ENCODE assay signal across 21 cellular contexts in genomic region chr12:55970775-55971174, GRCh38. TPM values are rescaled to one million over a fixed set of nuclear protein-coding genes. Genes with fewer than 3 reads are reported as not detected.
DNase-seq lines count a peak whose midpoint lies in the region; ATAC-seq, FAIRE-seq and TF ChIP-seq lines count a peak whose summit lies in the region.
"Had no signal": no experiment of that assay in that cellular context is flagged by ENCODE, and none has a peak within 500 bp of the region (broad histone marks: within the 10 kb centered on the region; RNA-seq: fewer than 3 reads in every experiment).

No MANE protein-coding gene starts in this region.

- no peak overlapping the region; the same call in 1 of the 2 replicates for H4K91ac ChIP-seq in IMR-90 (ENCODE audit: insufficient read depth, low read depth, low read length)

- DNase-seq in AG10803 (ENCODE audit: low read depth): peak; percentile 25
- peak; percentile 85 for DNase-seq in IMR-90
- no peak for DNase-seq in GM12878 (ENCODE audit: low read depth, low spot score)
- DNase-seq in iris pigment epithelial cell (ENCODE audit: low read depth): peak; percentile 36
- no peak for DNase-seq in BE2C
- no peak for DNase-seq in kidney glomerular epithelial cell (lab: John Stamatoyannopoulos, UW)
- DNase-seq in NCI-H1694 treated with DMSO at 0.1 percent for 48 hours (lab: John Stamatoyannopoulos, UW): no peak
- no peak for DNase-seq in NCI-H510A treated with DMSO at 0.1 percent for 48 hours (lab: John Stamatoyannopoulos, UW)
- DNase-seq: activated CD4-positive, alpha-beta T cell treated with anti-CD3 and anti-CD28 coated beads for 36 hours; activated naive CD4-positive, alpha-beta T cell treated with Interleukin-2 at 50 U/mL for 16 hours; activated T-cell treated with anti-CD3 and anti-CD28 coated beads for 4 hours; aorta; COR-L47; Kasumi-1; naive thymus-derived CD4-positive, alpha-beta T cell; NCI-H2171 treated with DMSO at 0.1 percent for 48 hours; NCI-H774; posterior cingulate gyrus; stimulated activated CD4-positive, alpha-beta T cell treated with anti-CD3 and anti-CD28 coated beads, Interleukin-2, amount 100 ng/mL, for 48 hours; uterus had no signal

- 0 out of 2 replicates have a peak overlapping the region, but pooled peaks have one; percentile 29 for H2BK20ac ChIP-seq in IMR-90 (ENCODE audit: low read depth, low read length)

- POLR2A ChIA-PET in IMR-90 (lab: Charles Lee; ENCODE audit: unreplicated experiment): no interaction called here
- POLR2A ChIA-PET in GM12878 (lab: Charles Lee): interaction anchor here (0.6 to 2.5 kb wide), 4 partner anchors 12 to 233 kb away, joined by 3 to 27 read pairs (median 9); no protein-coding TSS in a partner anchor

- TF ChIP-seq EP300 in GM12878 (IDR thresholded peaks at IDR 0.05; ENCODE audit: borderline replicate concordance in 1 of 2, control insufficient read depth in 1 of 2, low read depth in 2 of 2, low read length in 2 of 2): 0 out of 4 replicates have a peak, but pooled peaks of 1 of the 2 experiments have one; percentile 20

- TF ChIP-seq RAD21 in IMR-90 (IDR thresholded peaks at IDR 0.05; ENCODE audit: low read length) (no peak), GM12878 (IDR thresholded peaks at IDR 0.05; ENCODE audit: insufficient read depth, low read depth, low read length) (no peak)

- H3K4me1 ChIP-seq in IMR-90 (ENCODE audit: control insufficient read depth, insufficient read depth, low read length) (peaks cover 13% of the 10 kb centered on the region), GM12878 (ENCODE audit: control insufficient read depth, insufficient read depth, low read length) (peaks cover 14% of the 10 kb centered on the region), BE2C (0 out of 2 replicates have a peak, but pooled peaks cover 3% of the 10 kb centered on the region)

- peak overlapping the region; percentile 61 to 77; a peak in 2 of 4 replicates for H4K8ac ChIP-seq in IMR-90 (ENCODE audit: low read depth in 2 of 2, low read length in 2 of 2)

- H3K79me1 ChIP-seq in IMR-90 (ENCODE audit: low read depth in 1 of 2, low read length in 2 of 2): peaks cover 10 to 66% of the 10 kb centered on the region in 2 experiments; a peak in 3 of 4 replicates

- peak overlapping the region; percentile 96; the same call in 1 of the 2 replicates for H2AK5ac ChIP-seq in IMR-90 (ENCODE audit: low read depth, low read length)

- SMC1A ChIA-PET in GM12878 (lab: Charles Lee; ENCODE audit: uncharacterized antibody, unreplicated experiment): interaction anchor here (1.0 kb wide), 1 partner anchor 41 kb away, joined by 3 read pairs; no protein-coding TSS in a partner anchor

- peaks cover 5% of the 10 kb centered on the region for H3K36me3 ChIP-seq in IMR-90 (ENCODE audit: control insufficient read depth, insufficient read depth, low read length)
- peaks cover 0 to 7% of the 10 kb centered on the region in 2 experiments; a peak in 3 of 4 replicates for H3K36me3 ChIP-seq in GM12878 (ENCODE audit: control insufficient read depth in 2 of 2, insufficient read depth in 2 of 2, low read length in 1 of 2)
- no peaks in the 10 kb centered on the region for H3K36me3 ChIP-seq in BE2C
- H3K36me3 ChIP-seq: uterus had no signal

- no peaks in the 10 kb centered on the region for H3K9me3 ChIP-seq in IMR-90 (ENCODE audit: control insufficient read depth, insufficient read depth, low read length)
- no peaks in the 10 kb centered on the region for H3K9me3 ChIP-seq in GM12878 (replicated peaks; ENCODE audit: control insufficient read depth, insufficient read depth, low read length)
- no peaks in the 10 kb centered on the region for H3K9me3 ChIP-seq in BE2C
- H3K9me3 ChIP-seq: uterus had no signal

- RAD21 ChIA-PET in GM12878 (lab: Charles Lee; ENCODE audit: unreplicated experiment): no interaction called here

- intact Hi-C loops in IMR-90 (cut with micrococcal nuclease) (no loop called here), GM12878 (cut with micrococcal nuclease; ENCODE audit: unreplicated experiment) (loop anchor here (5.0 kb wide), 1 partner anchor 477 kb away; the partner anchor contains the start of gene TIMELESS)

- no peak for FAIRE-seq in GM12878 (lab: Jason Lieb, UNC)
- FAIRE-seq: colon had no signal

- BruUV-seq in IMR-90 (replicated peaks; lab: Mats Ljungman, UMichigan): no TSS peak
- BruUV-seq in GM12878 (replicated peaks; lab: Mats Ljungman, UMichigan): no TSS peak

- H3K9ac ChIP-seq in IMR-90 (ENCODE audit: low read depth, low read length): no peak overlapping the region; the same call in 1 of the 2 replicates
- H3K9ac ChIP-seq in GM12878 (ENCODE audit: control insufficient read depth, insufficient read depth, low read length): no peak overlapping the region

- H4K5ac ChIP-seq in IMR-90 (ENCODE audit: low read depth, low read length): no peak overlapping the region

- peak overlapping the region; percentile 93 for H2BK5ac ChIP-seq in IMR-90 (ENCODE audit: low read depth, low read length, poor library complexity, severe bottlenecking)

- H3K79me2 ChIP-seq in GM12878 (ENCODE audit: control insufficient read depth, insufficient read depth, low read length): peaks cover 49% of the 10 kb centered on the region

- H3K4ac ChIP-seq in IMR-90 (ENCODE audit: low read depth, low read length): peak overlapping the region; percentile 91

- H3K27ac ChIP-seq in IMR-90 (ENCODE audit: insufficient read depth, low read length) (peak overlapping the region; percentile 68), GM12878 (ENCODE audit: control insufficient read depth, insufficient read depth) (no peak overlapping the region)

- H3K23ac ChIP-seq in IMR-90 (ENCODE audit: low read depth, low read length): no peak overlapping the region

- TF ChIP-seq CTCF in AG10803 (conservative IDR thresholded peaks at IDR 0.05; ENCODE audit: low read length) (no peak), IMR-90 (conservative IDR thresholded peaks at IDR 0.05; ENCODE audit: low read depth, low read length) (no peak), GM12878 (IDR thresholded peaks at IDR 0.05 in 2 of 3, conservative IDR thresholded peaks at IDR 0.05 in 1 of 3; ENCODE audit: control insufficient read depth in 2 of 3, extremely low read depth in 1 of 3, insufficient read depth in 1 of 3, low read depth in 3 of 3, low read length in 3 of 3) (no peak), BE2C (IDR thresholded peaks at IDR 0.05; ENCODE audit: low read depth, low read length) (no peak)

- peak overlapping the region; percentile 85 for H2AK9ac ChIP-seq in IMR-90 (replicated peaks; ENCODE audit: low read depth, low read length, poor library complexity)

- H3K56ac ChIP-seq in IMR-90 (ENCODE audit: extremely low read depth, insufficient read depth, low read length): no peak overlapping the region

- H3K4me2 ChIP-seq in IMR-90 (ENCODE audit: low read depth, low read length) (no peak overlapping the region), GM12878 (ENCODE audit: control insufficient read depth, insufficient read depth) (no peak overlapping the region; the same call in 1 of the 2 replicates)

- peak overlapping the region; percentile 64; the same call in 1 of the 2 replicates for H2BK120ac ChIP-seq in IMR-90 (ENCODE audit: low read depth, low read length)

- peak; percentile 52; the same call in 1 of the 2 replicates for TF ChIP-seq POLR2A in IMR-90 (IDR thresholded peaks at IDR 0.05; ENCODE audit: low read depth, low read length)
- TF ChIP-seq POLR2A in GM12878 (IDR thresholded peaks at IDR 0.05; ENCODE audit: low read depth, low read length): no peak

- H3K4me3 ChIP-seq in AG10803 (ENCODE audit: low read length): no peak overlapping the region
- H3K4me3 ChIP-seq in IMR-90 (ENCODE audit: insufficient read depth, low read depth, low read length): no peak overlapping the region
- peak overlapping the region; percentile 5; the same call in 1 of the 2 replicates for H3K4me3 ChIP-seq in GM12878
- no peak overlapping the region for H3K4me3 ChIP-seq in BE2C (ENCODE audit: low read depth, low read length)
- H3K4me3 ChIP-seq: uterus had no signal

- whole genome bisulfite sequencing in IMR-90 (ENCODE audit: extremely low coverage in 2 of 2, insufficient read length in 1 of 2), 2 experiments: no CpG with 5 or more reads among the region's 7 CpGs
- WGBS in GM12878 (ENCODE audit: insufficient coverage, insufficient replicate concordance, low lambda C conversion rate, missing lambda C conversion rate): 31% methylated on average over 7 of the region's 7 CpGs

- no peak overlapping the region for H2AFZ ChIP-seq in IMR-90 (replicated peaks; ENCODE audit: low read length, poor library complexity)
- H2AFZ ChIP-seq in GM12878 (ENCODE audit: control insufficient read depth, low read depth, low read length): no peak overlapping the region

- CTCF ChIA-PET in IMR-90 (lab: Yijun Ruan, JAX) (no interaction called here), GM12878 (lab: Yijun Ruan, JAX) (interaction anchor here (0.8 to 1.9 kb wide), 5 partner anchors 22 to 232 kb away, joined by 3 to 7 read pairs (median 3); no protein-coding TSS in a partner anchor)

- H4K20me1 ChIP-seq in IMR-90 (ENCODE audit: insufficient read depth, low read length) (peaks cover 5% of the 10 kb centered on the region; the same call in 1 of the 2 replicates), GM12878 (ENCODE audit: control insufficient read depth, insufficient read depth) (no peaks in the 10 kb centered on the region)

- no peak overlapping the region for H2BK15ac ChIP-seq in IMR-90 (ENCODE audit: low read depth, low read length)

- no peak overlapping the region for H3K14ac ChIP-seq in IMR-90 (replicated peaks; ENCODE audit: low read depth, low read length)

- dilution Hi-C loops in IMR-90 (cut with HindIII; ENCODE audit: low sequenced_read_pairs, unreplicated experiment): no loop called here

- in situ Hi-C loops in IMR-90 (cut with MboI; ENCODE audit: low sequenced_read_pairs) (no loop called here), GM12878 (cut with MboI) (no loop called here)

- ATAC-seq in IMR-90 (ENCODE audit: low read depth) (no peak), GM12878 (no peak)
- ATAC-seq: activated CD4-positive, alpha-beta T cell treated with anti-CD3 and anti-CD28 coated beads for 36 hours; naive thymus-derived CD4-positive, alpha-beta T cell had no signal

- peaks cover 10% of the 10 kb centered on the region; the same call in 1 of the 2 replicates for H3K9me1 ChIP-seq in IMR-90 (ENCODE audit: insufficient read depth, low read length)

- H3K27me3 ChIP-seq in IMR-90 (ENCODE audit: control insufficient read depth, insufficient read depth, low read length) (no peaks in the 10 kb centered on the region), GM12878 (replicated peaks in 1 of 2; ENCODE audit: control insufficient read depth in 2 of 2, insufficient read depth in 2 of 2, low read length in 1 of 2) (no peaks in the 10 kb centered on the region), BE2C (no peaks in the 10 kb centered on the region)
- H3K27me3 ChIP-seq: uterus had no signal

- H3K18ac ChIP-seq in IMR-90 (ENCODE audit: low read depth, low read length): peak overlapping the region; percentile 7; the same call in 1 of the 2 replicates

RNA-seq across cellular contexts. Expression of gene RAB5B, which starts 3.1 kb away (rescaled TPM):
- total RNA-seq in IMR-90 (2012; rRNA removed): 54.4 and 56.5 TPM in 2 replicates
- 85.6 and 99.2 TPM in 2 replicates for polyA plus RNA-seq in IMR-90 (2012; rRNA removed)
- polyA plus RNA-seq in IMR-90 (2012; cell fraction: cytosol; rRNA removed): 44.8 and 45.5 TPM in 2 replicates
- 42.5 and 123 TPM in 2 replicates for polyA plus RNA-seq in IMR-90 (2012; cell fraction: nucleus; rRNA removed; ENCODE audit: low replicate concordance)
- total RNA-seq in GM12878 (2013; cell fraction: nucleolus; rRNA removed): 75.8 and 84.4 TPM in 2 replicates
- total RNA-seq in GM12878 (2014; rRNA removed): 28.7 and 32.8 TPM in 2 replicates
- total RNA-seq in GM12878 (2014; rRNA removed; fragmentation: Illumina TruSeq; extraction: Trizol): 29.1 and 31.8 TPM in 2 replicates
- total RNA-seq in GM12878 (2021): 50.9 and 54.2 TPM in 2 replicates
- 33.1 TPM for polyA plus RNA-seq in GM12878 (2011; ENCODE audit: low read depth)
- 149 and 150 TPM in 2 replicates for polyA plus RNA-seq in GM12878 (2011; rRNA removed)
- 105 and 112 TPM in 2 replicates for polyA plus RNA-seq in GM12878 (2011; cell fraction: cytosol; rRNA removed)
- polyA plus RNA-seq in GM12878 (2011; cell fraction: nucleus; rRNA removed): 57.0 and 68.7 TPM in 2 replicates
- 49.6 and 57.5 TPM in 2 replicates for polyA plus RNA-seq in GM12878 (2012)
- polyA plus RNA-seq in GM12878 (2014; fragmentation: Illumina TruSeq; extraction: Trizol): 66.7 and 78.2 TPM in 2 replicates
- 10 to 100 TPM in 1 of 2 experiments, 1 to 10 TPM in 1; 7.5 to 11.3 TPM for polyA plus RNA-seq in GM12878 (2014; fragmentation: Nextera tagmentation; extraction: Ambion mirVana)
- 46.0 and 53.6 TPM in 2 replicates for polyA plus RNA-seq in GM12878 (2014; rRNA removed)
- polyA plus RNA-seq in GM12878 (2016; fragmentation: Nextera tagmentation; extraction: Ambion mirVana): 10 to 100 TPM; 37.2 to 38.4 TPM
- 106 and 129 TPM in 2 replicates for polyA minus RNA-seq in GM12878 (2011; rRNA and poly(A)+ RNA removed)
- polyA minus RNA-seq in GM12878 (2011; cell fraction: cytosol; rRNA and poly(A)+ RNA removed): 25.5 and 38.4 TPM in 2 replicates
- 20.3 and 27.7 TPM in 2 replicates for polyA minus RNA-seq in GM12878 (2011; cell fraction: nucleus; rRNA and poly(A)+ RNA removed)
- 57.4 TPM for polyA plus RNA-seq in BE2C (2012; ENCODE audit: insufficient read depth, insufficient read length, low read depth)

RNA-seq across cellular contexts. Expression of gene CDK2, which starts 4.1 kb away (rescaled TPM):
- total RNA-seq in IMR-90 (2012; rRNA removed): 40.0 and 42.5 TPM in 2 replicates
- 61.7 and 101 TPM in 2 replicates for polyA plus RNA-seq in IMR-90 (2012; rRNA removed)
- polyA plus RNA-seq in IMR-90 (2012; cell fraction: cytosol; rRNA removed): 17.6 and 38.8 TPM in 2 replicates
- 78.5 and 151 TPM in 2 replicates for polyA plus RNA-seq in IMR-90 (2012; cell fraction: nucleus; rRNA removed; ENCODE audit: low replicate concordance)
- total RNA-seq in GM12878 (2013; cell fraction: nucleolus; rRNA removed): 60.8 and 61.4 TPM in 2 replicates
- 90.6 and 92.5 TPM in 2 replicates for total RNA-seq in GM12878 (2014; rRNA removed)
- 73.1 and 84.5 TPM in 2 replicates for total RNA-seq in GM12878 (2014; rRNA removed; fragmentation: Illumina TruSeq; extraction: Trizol)
- total RNA-seq in GM12878 (2021): 85.8 and 85.9 TPM in 2 replicates
- 46.5 TPM for polyA plus RNA-seq in GM12878 (2011; ENCODE audit: low read depth)
- 93.1 and 138 TPM in 2 replicates for polyA plus RNA-seq in GM12878 (2011; rRNA removed)
- 105 and 145 TPM in 2 replicates for polyA plus RNA-seq in GM12878 (2011; cell fraction: cytosol; rRNA removed)
- polyA plus RNA-seq in GM12878 (2011; cell fraction: nucleus; rRNA removed): 87.9 and 122 TPM in 2 replicates
- polyA plus RNA-seq in GM12878 (2012): 57.9 and 69.0 TPM in 2 replicates
- 92.8 and 108 TPM in 2 replicates for polyA plus RNA-seq in GM12878 (2014; fragmentation: Illumina TruSeq; extraction: Trizol)
- polyA plus RNA-seq in GM12878 (2014; fragmentation: Nextera tagmentation; extraction: Ambion mirVana): 10 to 100 TPM; 13.1 to 16.1 TPM
- polyA plus RNA-seq in GM12878 (2014; rRNA removed): 68.3 and 79.9 TPM in 2 replicates
- polyA plus RNA-seq in GM12878 (2016; fragmentation: Nextera tagmentation; extraction: Ambion mirVana): 10 to 100 TPM; 66.1 to 70.8 TPM
- 69.7 and 82.9 TPM in 2 replicates for polyA minus RNA-seq in GM12878 (2011; rRNA and poly(A)+ RNA removed)
- 28.1 and 49.7 TPM in 2 replicates for polyA minus RNA-seq in GM12878 (2011; cell fraction: cytosol; rRNA and poly(A)+ RNA removed)
- 29.0 and 34.3 TPM in 2 replicates for polyA minus RNA-seq in GM12878 (2011; cell fraction: nucleus; rRNA and poly(A)+ RNA removed)
- 16.5 TPM for polyA plus RNA-seq in BE2C (2012; ENCODE audit: insufficient read depth, insufficient read length, low read depth)

RNA-seq across cellular contexts. Expression of gene PMEL, which starts 4.9 kb away (rescaled TPM):
- total RNA-seq in IMR-90 (2012; rRNA removed): 1.4 and 1.7 TPM in 2 replicates
- 5.8 and 5.9 TPM in 2 replicates for polyA plus RNA-seq in IMR-90 (2012; rRNA removed)
- 6.3 and 7.0 TPM in 2 replicates for polyA plus RNA-seq in IMR-90 (2012; cell fraction: cytosol; rRNA removed)
- 7.9 and 8.3 TPM in 2 replicates for polyA plus RNA-seq in IMR-90 (2012; cell fraction: nucleus; rRNA removed; ENCODE audit: low replicate concordance)
- total RNA-seq in GM12878 (2013; cell fraction: nucleolus; rRNA removed): 2.0 and 4.9 TPM in 2 replicates
- 0.51 and 0.71 TPM in 2 replicates for total RNA-seq in GM12878 (2014; rRNA removed)
- total RNA-seq in GM12878 (2014; rRNA removed; fragmentation: Illumina TruSeq; extraction: Trizol): 0.36 and 0.46 TPM in 2 replicates
- total RNA-seq in GM12878 (2021): 0.96 and 1.3 TPM in 2 replicates
- polyA plus RNA-seq in GM12878 (2011; ENCODE audit: low read depth): 1.0 TPM
- 1.6 TPM in 2 replicates for polyA plus RNA-seq in GM12878 (2011; rRNA removed)
- polyA plus RNA-seq in GM12878 (2011; cell fraction: cytosol; rRNA removed): 1.9 TPM in 2 replicates
- polyA plus RNA-seq in GM12878 (2011; cell fraction: nucleus; rRNA removed): 5.0 and 9.1 TPM in 2 replicates
- polyA plus RNA-seq in GM12878 (2012): 1.4 and 1.6 TPM in 2 replicates
- 0.81 TPM in 1 of 2 replicates, not detected in the other for polyA plus RNA-seq in GM12878 (2014; fragmentation: Illumina TruSeq; extraction: Trizol)
- polyA plus RNA-seq in GM12878 (2014; fragmentation: Nextera tagmentation; extraction: Ambion mirVana): under 1 TPM; 0.32 to 0.33 TPM
- polyA plus RNA-seq in GM12878 (2014; rRNA removed): 0.59 and 0.90 TPM in 2 replicates
- polyA plus RNA-seq in GM12878 (2016; fragmentation: Nextera tagmentation; extraction: Ambion mirVana): 1 to 10 TPM in 1 of 2 experiments, under 1 TPM in 1; 0.53 to 1.5 TPM
- polyA minus RNA-seq in GM12878 (2011; rRNA and poly(A)+ RNA removed): 1.1 and 3.5 TPM in 2 replicates
- 0.42 TPM in 1 of 2 replicates, not detected in the other for polyA minus RNA-seq in GM12878 (2011; cell fraction: cytosol; rRNA and poly(A)+ RNA removed)
- polyA minus RNA-seq in GM12878 (2011; cell fraction: nucleus; rRNA and poly(A)+ RNA removed): 0.48 and 1.1 TPM in 2 replicates
- polyA plus RNA-seq in BE2C (2012; ENCODE audit: insufficient read depth, insufficient read length, low read depth): 4.7 TPM
- total RNA-seq: naive thymus-derived CD4-positive, alpha-beta T cell had no signal

RNA-seq across cellular contexts. Expression of gene SUOX, which starts 26.3 kb away (rescaled TPM):
- total RNA-seq in IMR-90 (2012; rRNA removed) (13.1 and 19.4 TPM in 2 replicates), GM12878 (2014; rRNA removed) (12.9 and 13.8 TPM in 2 replicates), GM12878 (2014; rRNA removed; fragmentation: Illumina TruSeq; extraction: Trizol) (10.0 and 11.7 TPM in 2 replicates), GM12878 (2021) (11.8 and 13.6 TPM in 2 replicates)
- polyA plus RNA-seq in IMR-90 (2012; rRNA removed) (17.8 and 19.2 TPM in 2 replicates), GM12878 (2011; rRNA removed) (12.9 and 18.8 TPM in 2 replicates), GM12878 (2014; fragmentation: Illumina TruSeq; extraction: Trizol) (11.5 and 16.5 TPM in 2 replicates), GM12878 (2014; fragmentation: Nextera tagmentation; extraction: Ambion mirVana) (1 to 10 TPM; 5.1 to 5.2 TPM), GM12878 (2014; rRNA removed) (12.4 and 16.1 TPM in 2 replicates), GM12878 (2016; fragmentation: Nextera tagmentation; extraction: Ambion mirVana) (10 to 100 TPM; 13.2 to 18.1 TPM)
- polyA plus RNA-seq in IMR-90 (2012; cell fraction: cytosol; rRNA removed): 13.5 and 15.2 TPM in 2 replicates
- polyA plus RNA-seq in IMR-90 (2012; cell fraction: nucleus; rRNA removed; ENCODE audit: low replicate concordance): 20.2 and 25.1 TPM in 2 replicates
- total RNA-seq in GM12878 (2013; cell fraction: nucleolus; rRNA removed): 26.0 and 28.4 TPM in 2 replicates
- polyA plus RNA-seq in GM12878 (2011; ENCODE audit: low read depth): 9.2 TPM
- polyA plus RNA-seq in GM12878 (2011; cell fraction: cytosol; rRNA removed): 21.6 and 28.2 TPM in 2 replicates
- 32.6 and 35.8 TPM in 2 replicates for polyA plus RNA-seq in GM12878 (2011; cell fraction: nucleus; rRNA removed)
- 9.4 and 12.2 TPM in 2 replicates for polyA plus RNA-seq in GM12878 (2012)
- 25.5 and 28.8 TPM in 2 replicates for polyA minus RNA-seq in GM12878 (2011; rRNA and poly(A)+ RNA removed)
- 9.5 and 9.9 TPM in 2 replicates for polyA minus RNA-seq in GM12878 (2011; cell fraction: cytosol; rRNA and poly(A)+ RNA removed)
- 12.6 and 27.8 TPM in 2 replicates for polyA minus RNA-seq in GM12878 (2011; cell fraction: nucleus; rRNA and poly(A)+ RNA removed)
- 15.3 TPM for polyA plus RNA-seq in BE2C (2012; ENCODE audit: insufficient read depth, insufficient read length, low read depth)

RNA-seq across cellular contexts. Expression of gene DGKA, which starts 39.8 kb away (rescaled TPM):
- total RNA-seq in IMR-90 (2012; rRNA removed) (61.4 and 71.9 TPM in 2 replicates), GM12878 (2014; rRNA removed) (36.3 and 37.9 TPM in 2 replicates), GM12878 (2014; rRNA removed; fragmentation: Illumina TruSeq; extraction: Trizol) (30.2 and 30.4 TPM in 2 replicates), GM12878 (2021) (49.5 and 59.7 TPM in 2 replicates)
- polyA plus RNA-seq in IMR-90 (2012; rRNA removed) (75.1 and 75.8 TPM in 2 replicates), GM12878 (2011; rRNA removed) (23.0 and 27.5 TPM in 2 replicates), GM12878 (2014; fragmentation: Illumina TruSeq; extraction: Trizol) (38.0 and 141 TPM in 2 replicates), GM12878 (2014; fragmentation: Nextera tagmentation; extraction: Ambion mirVana) (10 to 100 TPM; 14.0 to 20.3 TPM), GM12878 (2014; rRNA removed) (38.4 and 41.6 TPM in 2 replicates), GM12878 (2016; fragmentation: Nextera tagmentation; extraction: Ambion mirVana) (10 to 100 TPM; 55.6 to 65.5 TPM)
- polyA plus RNA-seq in IMR-90 (2012; cell fraction: cytosol; rRNA removed): 42.1 and 49.7 TPM in 2 replicates
- polyA plus RNA-seq in IMR-90 (2012; cell fraction: nucleus; rRNA removed; ENCODE audit: low replicate concordance): 198 and 228 TPM in 2 replicates
- 175 and 195 TPM in 2 replicates for total RNA-seq in GM12878 (2013; cell fraction: nucleolus; rRNA removed)
- 44.3 TPM for polyA plus RNA-seq in GM12878 (2011; ENCODE audit: low read depth)
- polyA plus RNA-seq in GM12878 (2011; cell fraction: cytosol; rRNA removed): 27.4 and 28.5 TPM in 2 replicates
- polyA plus RNA-seq in GM12878 (2011; cell fraction: nucleus; rRNA removed): 163 and 189 TPM in 2 replicates
- polyA plus RNA-seq in GM12878 (2012): 38.2 and 50.3 TPM in 2 replicates
- polyA minus RNA-seq in GM12878 (2011; rRNA and poly(A)+ RNA removed): 36.2 and 36.4 TPM in 2 replicates
- 13.5 and 26.9 TPM in 2 replicates for polyA minus RNA-seq in GM12878 (2011; cell fraction: cytosol; rRNA and poly(A)+ RNA removed)
- 72.3 and 74.8 TPM in 2 replicates for polyA minus RNA-seq in GM12878 (2011; cell fraction: nucleus; rRNA and poly(A)+ RNA removed)
- polyA plus RNA-seq in BE2C (2012; ENCODE audit: insufficient read depth, insufficient read length, low read depth): 8.9 TPM

Comparison
In these comparisons a context has a peak if more than half of its experiments do, and no peak if none do; other contexts are left out.
1. DNase-seq: peak in AG10803 (single experiment), IMR-90 (single experiment) and iris pigment epithelial cell (single experiment); none in GM12878 (single experiment), BE2C (single experiment), kidney glomerular epithelial cell (single experiment), NCI-H1694 treated with DMSO at 0.1 percent for 48 hours (single experiment) and NCI-H510A treated with DMSO at 0.1 percent for 48 hours (single experiment).